8 cellular contexts compared by ENCODE assay signal in genomic region chr5:138752951-138753793, GRCh38. TPM values are rescaled to one million over a fixed set of nuclear protein-coding genes. Genes with fewer than 3 reads are reported as not detected.
A peak's percentile ranks its signal among the peaks of the same experiment; 100 is the strongest.
DNase-seq lines count a peak whose midpoint lies in the region; ATAC-seq and TF ChIP-seq lines count a peak whose summit lies in the region.

CTNNA1 (plus strand) TSS chr5:138753425; CDS start chr5:138781925, 28,500 bp downstream.

- peaks cover 14% of the 10 kb centered on the region for H3K4me1 ChIP-seq in OCI-LY1 (ENCODE audit: insufficient read depth, low read length, severe bottlenecking)
- peaks cover 0 to 4% of the 10 kb centered on the region in 2 donors for H3K4me1 ChIP-seq in esophagus (ENCODE audit: control insufficient read depth in 2 of 2, insufficient read depth in 2 of 2, low read length in 1 of 2)
- H3K4me1 ChIP-seq in muscle layer of colon (ENCODE audit: insufficient read depth, low read length), result peaks cover 31% of the 10 kb centered on the region

- H3K4me3 ChIP-seq in OCI-LY1 (ENCODE audit: low read depth, low read length, poor library complexity, severe bottlenecking), result peak within 1 kb of the TSS; percentile 72
- H3K4me3 ChIP-seq in esophagus (ENCODE audit: low read depth in 1 of 2, low read length in 2 of 2), result peak within 1 kb of the TSS; percentile 86 to 96
- H3K4me3 ChIP-seq in muscle layer of colon (ENCODE audit: low read depth in 1 of 2, low read length in 2 of 2), result peak within 1 kb of the TSS; percentile 85 to 93

- H2AFZ ChIP-seq in OCI-LY1 (ENCODE audit: low read length), result peak within 1 kb of the TSS; percentile 88

- H3K9me2 ChIP-seq in OCI-LY1 (ENCODE audit: low read depth, low read length), result no peaks in the 10 kb centered on the region

- peak; percentile 44 for ATAC-seq in HG03139 (IDR thresholded peaks at IDR 0.05; ENCODE audit: unreplicated experiment)

- H3K27ac ChIP-seq in OCI-LY1 (ENCODE audit: low read depth, low read length, poor library complexity, severe bottlenecking), result no peak within 1 kb of the TSS
- peak within 1 kb of the TSS; percentile 95 to 99 for H3K27ac ChIP-seq in esophagus (ENCODE audit: low read depth in 2 of 2, low read length in 1 of 2)
- peak within 1 kb of the TSS; percentile 98 for H3K27ac ChIP-seq in muscle layer of colon (ENCODE audit: low read depth, low read length)

- no peaks in the 10 kb centered on the region for H4K20me1 ChIP-seq in OCI-LY1 (ENCODE audit: insufficient read depth, low read length)

- peak; percentile 38 to 67 for DNase-seq in NCI-H2081 (lab: John Stamatoyannopoulos, UW)
- no peak for DNase-seq in NCI-H2081 treated with DMSO at 0.1 percent for 48 hours (lab: John Stamatoyannopoulos, UW)
- DNase-seq in activated T-cell treated with anti-CD3 and anti-CD28 coated beads, Interleukin-2, amount 50 U/mL, for 1 hour, result peak; percentile 68
- DNase-seq in stimulated activated CD8-positive, alpha-beta memory T cell treated with anti-CD3 and anti-CD28 coated beads, Interleukin-7, amount 100 ng/mL, for 1 hour (ENCODE audit: low read depth in 2 of 2), result peak; percentile 21 to 28

- no peak for TF ChIP-seq CTCF in OCI-LY1 (IDR thresholded peaks at IDR 0.05; ENCODE audit: low read length)

- H3F3A ChIP-seq in OCI-LY1 (ENCODE audit: insufficient read depth, low read length), result no peaks in the 10 kb centered on the region

- H3K9ac ChIP-seq in OCI-LY1 (ENCODE audit: low read length) (peak within 1 kb of the TSS; percentile 68), muscle layer of colon (ENCODE audit: low read length) (peak within 1 kb of the TSS; percentile 90)

- H3K36me3 ChIP-seq in OCI-LY1 (ENCODE audit: insufficient read depth, low read length) (no peaks in the 10 kb centered on the region), esophagus (ENCODE audit: control insufficient read depth in 2 of 2, insufficient read depth in 2 of 2, low read length in 1 of 2) (no peaks in the 10 kb centered on the region), muscle layer of colon (ENCODE audit: insufficient read depth, low read length) (no peaks in the 10 kb centered on the region)

- H3K27me3 ChIP-seq in OCI-LY1 (ENCODE audit: insufficient read depth, low read length) (peaks cover 3% of the 10 kb centered on the region; the same call in 1 of the 2 replicates), esophagus (ENCODE audit: control insufficient read depth in 1 of 2, insufficient read depth in 2 of 2, low read length in 2 of 2) (no peaks in the 10 kb centered on the region), muscle layer of colon (ENCODE audit: control insufficient read depth in 1 of 2, insufficient read depth in 2 of 2, low read length in 2 of 2) (no peaks in the 10 kb centered on the region)

- 1% methylated on average over 36 to 100 of the region's 102 CpGs for WGBS in esophagus, 2 donors

- peak within 1 kb of the TSS; percentile 92 for H3K4me2 ChIP-seq in OCI-LY1 (ENCODE audit: low read length)

- no peaks in the 10 kb centered on the region for H3K79me2 ChIP-seq in OCI-LY1 (ENCODE audit: insufficient read depth, low read length)

- no peaks in the 10 kb centered on the region for H3K9me3 ChIP-seq in OCI-LY1 (ENCODE audit: low read length)
- no peaks in the 10 kb centered on the region for H3K9me3 ChIP-seq in esophagus (ENCODE audit: control insufficient read depth in 2 of 2, insufficient read depth in 1 of 2, low read depth in 1 of 2, low read length in 1 of 2)
- no peaks in the 10 kb centered on the region for H3K9me3 ChIP-seq in muscle layer of colon (ENCODE audit: low read length)

RNA-seq across cellular contexts. Expression of gene CTNNA1, which starts in this region (rescaled TPM):
- polyA plus RNA-seq in esophagus, result 100 to 1,000 TPM; 221 to 223 TPM
